ENCODE assay signal across 8 cellular contexts in genomic region chr12:12718382-12718761, GRCh38. TPM values are rescaled to one million over a fixed set of nuclear protein-coding genes. Genes with fewer than 3 reads are reported as not detected.
DNase-seq lines count a peak whose midpoint lies in the region; ATAC-seq, FAIRE-seq and TF ChIP-seq lines count a peak whose summit lies in the region.

No MANE protein-coding gene starts in this region.

- peak overlapping the region; percentile 98 for H3K4me3 ChIP-seq in cardiac muscle cell
- H3K4me3 ChIP-seq in HepG2 (replicated peaks in 1 of 3; ENCODE audit: insufficient read depth in 1 of 3, low read depth in 2 of 3, low read length in 3 of 3), result peak overlapping the region; percentile 92 to 96 (median 96)
- H3K4me3 ChIP-seq in tibial artery, result peak overlapping the region; percentile 83 to 99

- no peak for TF ChIP-seq POLR2A in HepG2 (IDR thresholded peaks at IDR 0.05; ENCODE audit: insufficient read depth in 1 of 2, low read depth in 2 of 2, low read length in 2 of 2)

- peak overlapping the region; percentile 96 for H3K27ac Mint-ChIP-seq in activated naive CD8-positive, alpha-beta T cell treated with anti-CD3 and anti-CD28 coated beads, Interleukin-2, amount 50 U/mL, for 24 hours

- in situ Hi-C loops in HepG2 (cut with HindIII; ENCODE audit: extremely low pct_ligation_motif_present, low pct_unique_long_range_greater_than_20kb), result loop anchor here (25.0 kb wide), 1 partner anchor 631 kb away; no protein-coding TSS in a partner anchor

- peaks cover 74% of the 10 kb centered on the region for H3K79me2 ChIP-seq in HepG2 (ENCODE audit: insufficient read depth, low read length)

- H3K36me3 ChIP-seq in cardiac muscle cell, result peaks cover 36% of the 10 kb centered on the region
- H3K36me3 ChIP-seq in HepG2 (replicated peaks in 1 of 2; ENCODE audit: control insufficient read depth in 1 of 2, insufficient read depth in 2 of 2, low read length in 2 of 2), result 0 out of 5 replicates have a peak, but pooled peaks cover 1 to 9% of the 10 kb centered on the region in 2 experiments
- peaks cover 26 to 37% (median 31%) of the 10 kb centered on the region in 3 donors for H3K36me3 ChIP-seq in tibial artery

- intact Hi-C loops in left ventricle myocardium superior (cut with micrococcal nuclease) (no loop called here), HepG2 (cut with micrococcal nuclease; ENCODE audit: unreplicated experiment) (loop anchor here (5.0 kb wide), 1 partner anchor 156 kb away; the partner anchor contains the start of gene DUSP16), tibial artery (cut with DNase I; ENCODE audit: low total_unique reads) (loop anchor here (5.0 to 10.0 kb wide), 2 partner anchors 69 to 454 kb away; partner anchors contain the start of genes APOLD1 and LRP6)

- H3K9me3 ChIP-seq in cardiac muscle cell (ENCODE audit: low read depth) (no peaks in the 10 kb centered on the region), HepG2 (ENCODE audit: low read length) (no peaks in the 10 kb centered on the region), tibial artery (no peaks in the 10 kb centered on the region)

- no peaks in the 10 kb centered on the region for H3K9me3 Mint-ChIP-seq in activated naive CD8-positive, alpha-beta T cell treated with anti-CD3 and anti-CD28 coated beads, Interleukin-2, amount 50 U/mL, for 24 hours

- ATAC-seq in left ventricle myocardium superior, result no peak
- ATAC-seq in activated naive CD8-positive, alpha-beta T cell treated with anti-CD3 and anti-CD28 coated beads, Interleukin-2, amount 50 U/mL, for 24 hours, result no peak
- no peak for ATAC-seq in HepG2

- POLR2A ChIA-PET in HepG2 (lab: Yijun Ruan, JAX), result interaction anchor here (1.1 to 1.5 kb wide), 3 partner anchors 16 to 320 kb away, joined by 4 to 7 read pairs (median 5); no protein-coding TSS in a partner anchor

- no peak for FAIRE-seq in HepG2 (lab: Jason Lieb, UNC)

- 0% methylated on average over 8 of the region's 9 CpGs for WGBS in HepG2 (ENCODE audit: low lambda C conversion rate)

- H3K4me1 Mint-ChIP-seq in activated naive CD8-positive, alpha-beta T cell treated with anti-CD3 and anti-CD28 coated beads, Interleukin-2, amount 50 U/mL, for 24 hours, result peaks cover 71% of the 10 kb centered on the region

- no peaks in the 10 kb centered on the region for H3K27me3 Mint-ChIP-seq in activated naive CD8-positive, alpha-beta T cell treated with anti-CD3 and anti-CD28 coated beads, Interleukin-2, amount 50 U/mL, for 24 hours

- TF ChIP-seq CTCF in cardiac muscle cell (IDR thresholded peaks at IDR 0.05; ENCODE audit: low read depth, low read length), result no peak
- TF ChIP-seq CTCF in HepG2 (CRISPR knock-in tag; IDR thresholded peaks at IDR 0.05), result no peak
- TF ChIP-seq CTCF in tibial artery (IDR thresholded peaks at IDR 0.05), result no peak

- DNase-seq in cardiac muscle cell (ENCODE audit: low read depth in 1 of 2, low spot score in 1 of 2), result peak in 1 of 2 donors; percentile 22
- no peak for DNase-seq in left ventricle myocardium superior
- no peak for DNase-seq in activated naive CD8-positive, alpha-beta T cell treated with anti-CD3 and anti-CD28 coated beads, Interleukin-2, amount 50 U/mL, for 24 hours
- no peak for DNase-seq in HepG2 (ENCODE audit: low spot score)
- DNase-seq in tibial artery, result peak in 1 of 2 donors; percentile 36
- DNase-seq in NOMO-1 treated with DMSO at 0.1 percent for 48 hours (lab: John Stamatoyannopoulos, UW; ENCODE audit: unreplicated experiment), result no peak
- DNase-seq in stimulated activated CD4-positive, alpha-beta T cell treated with anti-CD3 and anti-CD28 coated beads, Interleukin-4, amount 100 ng/mL, for 1 hour, result no peak
- no peak for DNase-seq in NOMO-1 treated with dmso at 0.1 percent for 144 hours (lab: John Stamatoyannopoulos, UW; ENCODE audit: unreplicated experiment)

- no peak overlapping the region for H2AFZ ChIP-seq in HepG2 (ENCODE audit: low read length)

- peak overlapping the region; percentile 98 for H3K4me3 Mint-ChIP-seq in activated naive CD8-positive, alpha-beta T cell treated with anti-CD3 and anti-CD28 coated beads, Interleukin-2, amount 50 U/mL, for 24 hours

- peak overlapping the region; percentile 99 for H3K9ac ChIP-seq in HepG2 (ENCODE audit: insufficient read depth, low read depth, low read length)

- H4K20me1 ChIP-seq in HepG2 (ENCODE audit: insufficient read depth, low read length), result peaks cover 15% of the 10 kb centered on the region; the same call in 1 of the 2 replicates

- H3K4me1 ChIP-seq in cardiac muscle cell (ENCODE audit: low read depth), result peaks cover 47% of the 10 kb centered on the region
- H3K4me1 ChIP-seq in HepG2 (ENCODE audit: insufficient read depth, low read length), result peaks cover 55% of the 10 kb centered on the region
- peaks cover 0 to 62% (median 34%) of the 10 kb centered on the region in 4 donors for H3K4me1 ChIP-seq in tibial artery

- H3K36me3 Mint-ChIP-seq in activated naive CD8-positive, alpha-beta T cell treated with anti-CD3 and anti-CD28 coated beads, Interleukin-2, amount 50 U/mL, for 24 hours (ENCODE audit: low read depth), result peaks cover 47% of the 10 kb centered on the region

- TF ChIP-seq EP300 in HepG2 (IDR thresholded peaks at IDR 0.05; ENCODE audit: low read depth in 2 of 2, low read length in 2 of 2) (no peak), HepG2 (CRISPR knock-in tag; IDR thresholded peaks at IDR 0.05; ENCODE audit: borderline replicate concordance) (no peak)

- H3K27me3 ChIP-seq in cardiac muscle cell (no peaks in the 10 kb centered on the region), HepG2 (ENCODE audit: control insufficient read depth in 1 of 2, insufficient read depth in 2 of 2, low read length in 2 of 2) (no peaks in the 10 kb centered on the region; a peak in 2 of 5 replicates), tibial artery (no peaks in the 10 kb centered on the region)

- no peak for TF ChIP-seq RAD21 in HepG2 (CRISPR knock-in tag; IDR thresholded peaks at IDR 0.05)

- CTCF ChIA-PET in HepG2 (lab: Yijun Ruan, JAX; ENCODE audit: low intra/inter-chr PET ratio, low total read pairs), result no interaction called here

- BruUV-seq in HepG2 (replicated peaks; lab: Mats Ljungman, UMichigan), result no TSS peak

- peak overlapping the region; percentile 89 for H3K4me2 ChIP-seq in HepG2 (ENCODE audit: low read depth, low read length)

- H3K27ac ChIP-seq in cardiac muscle cell (peak overlapping the region; percentile 84), HepG2 (ENCODE audit: extremely low read length, insufficient read depth, low read length) (peak overlapping the region; percentile 99), tibial artery (peak overlapping the region; percentile 99 to 100)

RNA-seq across cellular contexts. Expression of gene CDKN1B, which starts 1.2 kb away (rescaled TPM):
- total RNA-seq in cardiac muscle cell (63.9 and 90.4 TPM in 2 replicates), left ventricle myocardium superior (40.9 TPM), HepG2 (2016; rRNA removed; fragmentation: Illumina TruSeq; extraction: Trizol) (37.2 and 39.6 TPM in 2 replicates)
- polyA plus RNA-seq in cardiac muscle cell (5.8 and 15.2 TPM in 2 replicates), HepG2 (2011; rRNA removed) (18.8 and 20.1 TPM in 2 replicates)
- total RNA-seq in HepG2 (2016; cell fraction: cytosol; rRNA removed; fragmentation: Illumina TruSeq; extraction: Trizol; ENCODE audit: low read depth), result 7.8 TPM in 2 replicates
- total RNA-seq in HepG2 (2016; cell fraction: insoluble cytoplasmic fraction; rRNA removed; fragmentation: Illumina TruSeq; extraction: Trizol), result 39.5 and 39.9 TPM in 2 replicates
- total RNA-seq in HepG2 (2016; cell fraction: membrane; rRNA removed; fragmentation: Illumina TruSeq; extraction: Trizol), result 22.3 and 22.5 TPM in 2 replicates
- 31.7 and 35.6 TPM in 2 replicates for total RNA-seq in HepG2 (2016; cell fraction: nucleus; rRNA removed; fragmentation: Illumina TruSeq; extraction: Trizol)
- 14.5 and 17.0 TPM in 2 replicates for polyA plus RNA-seq in HepG2 (2011; cell fraction: cytosol; rRNA removed)
- 9.6 and 9.9 TPM in 2 replicates for polyA plus RNA-seq in HepG2 (2011; cell fraction: nucleus; rRNA removed)
- polyA plus RNA-seq in HepG2 (2012), result 30.9 and 36.9 TPM in 2 replicates
- polyA plus RNA-seq in HepG2 (2016; cell fraction: cytosol; fragmentation: Illumina TruSeq; extraction: Trizol; ENCODE audit: low read depth), result 3.1 TPM in 2 replicates
- 48.4 and 51.0 TPM in 2 replicates for polyA plus RNA-seq in HepG2 (2016; cell fraction: insoluble cytoplasmic fraction; fragmentation: Illumina TruSeq; extraction: Trizol; ENCODE audit: low read depth)
- polyA plus RNA-seq in HepG2 (2016; cell fraction: membrane; fragmentation: Illumina TruSeq; extraction: Trizol; ENCODE audit: low read depth), result 11.6 TPM in 2 replicates
- 40.3 and 40.5 TPM in 2 replicates for polyA plus RNA-seq in HepG2 (2016; cell fraction: nucleus; fragmentation: Illumina TruSeq; extraction: Trizol; ENCODE audit: insufficient read depth, low read depth)
- polyA minus RNA-seq in HepG2 (2011; rRNA and poly(A)+ RNA removed; ENCODE audit: low replicate concordance), result 10.2 and 11.3 TPM in 2 replicates
- polyA minus RNA-seq in HepG2 (2011; cell fraction: cytosol; rRNA and poly(A)+ RNA removed), result 18.2 and 23.5 TPM in 2 replicates
- polyA minus RNA-seq in HepG2 (2011; cell fraction: nucleus; rRNA and poly(A)+ RNA removed), result 27.1 and 37.2 TPM in 2 replicates

RNA-seq across cellular contexts. Expression of gene GPR19, which starts 22.4 kb away (rescaled TPM):
- total RNA-seq in cardiac muscle cell, result 1.0 and 1.6 TPM in 2 replicates
- polyA plus RNA-seq in cardiac muscle cell, result 1.6 and 3.4 TPM in 2 replicates
- not detected for total RNA-seq in left ventricle myocardium superior
- 1.2 and 1.4 TPM in 2 replicates for total RNA-seq in HepG2 (2016; rRNA removed; fragmentation: Illumina TruSeq; extraction: Trizol)
- total RNA-seq in HepG2 (2016; cell fraction: cytosol; rRNA removed; fragmentation: Illumina TruSeq; extraction: Trizol; ENCODE audit: low read depth), result 1.2 TPM in 1 of 2 replicates, not detected in the other
- 1.3 TPM in 2 replicates for total RNA-seq in HepG2 (2016; cell fraction: insoluble cytoplasmic fraction; rRNA removed; fragmentation: Illumina TruSeq; extraction: Trizol)
- 1.00 and 1.5 TPM in 2 replicates for total RNA-seq in HepG2 (2016; cell fraction: membrane; rRNA removed; fragmentation: Illumina TruSeq; extraction: Trizol)
- 0.99 and 1.4 TPM in 2 replicates for total RNA-seq in HepG2 (2016; cell fraction: nucleus; rRNA removed; fragmentation: Illumina TruSeq; extraction: Trizol)
- 1.5 and 2.0 TPM in 2 replicates for polyA plus RNA-seq in HepG2 (2011; rRNA removed)
- polyA plus RNA-seq in HepG2 (2011; cell fraction: cytosol; rRNA removed), result 0.97 and 1.0 TPM in 2 replicates
- polyA plus RNA-seq in HepG2 (2011; cell fraction: nucleus; rRNA removed), result 4.7 and 5.3 TPM in 2 replicates
- polyA plus RNA-seq in HepG2 (2012), result 0.60 and 2.4 TPM in 2 replicates
- polyA plus RNA-seq in HepG2 (2016; cell fraction: cytosol; fragmentation: Illumina TruSeq; extraction: Trizol; ENCODE audit: low read depth), result 0.41 and 0.74 TPM in 2 replicates
- polyA plus RNA-seq in HepG2 (2016; cell fraction: insoluble cytoplasmic fraction; fragmentation: Illumina TruSeq; extraction: Trizol; ENCODE audit: low read depth), result 0.99 and 1.1 TPM in 2 replicates
- 1.0 and 1.8 TPM in 2 replicates for polyA plus RNA-seq in HepG2 (2016; cell fraction: membrane; fragmentation: Illumina TruSeq; extraction: Trizol; ENCODE audit: low read depth)
- 4.4 and 4.9 TPM in 2 replicates for polyA plus RNA-seq in HepG2 (2016; cell fraction: nucleus; fragmentation: Illumina TruSeq; extraction: Trizol; ENCODE audit: insufficient read depth, low read depth)
- 1.8 TPM in 1 of 2 replicates, not detected in the other for polyA minus RNA-seq in HepG2 (2011; rRNA and poly(A)+ RNA removed; ENCODE audit: low replicate concordance)
- polyA minus RNA-seq in HepG2 (2011; cell fraction: cytosol; rRNA and poly(A)+ RNA removed), result 0.69 TPM in 1 of 2 replicates, not detected in the other
- 1.9 and 2.9 TPM in 2 replicates for polyA minus RNA-seq in HepG2 (2011; cell fraction: nucleus; rRNA and poly(A)+ RNA removed)
